8 cellular contexts compared by ENCODE assay signal in the genomic region with DNA sequence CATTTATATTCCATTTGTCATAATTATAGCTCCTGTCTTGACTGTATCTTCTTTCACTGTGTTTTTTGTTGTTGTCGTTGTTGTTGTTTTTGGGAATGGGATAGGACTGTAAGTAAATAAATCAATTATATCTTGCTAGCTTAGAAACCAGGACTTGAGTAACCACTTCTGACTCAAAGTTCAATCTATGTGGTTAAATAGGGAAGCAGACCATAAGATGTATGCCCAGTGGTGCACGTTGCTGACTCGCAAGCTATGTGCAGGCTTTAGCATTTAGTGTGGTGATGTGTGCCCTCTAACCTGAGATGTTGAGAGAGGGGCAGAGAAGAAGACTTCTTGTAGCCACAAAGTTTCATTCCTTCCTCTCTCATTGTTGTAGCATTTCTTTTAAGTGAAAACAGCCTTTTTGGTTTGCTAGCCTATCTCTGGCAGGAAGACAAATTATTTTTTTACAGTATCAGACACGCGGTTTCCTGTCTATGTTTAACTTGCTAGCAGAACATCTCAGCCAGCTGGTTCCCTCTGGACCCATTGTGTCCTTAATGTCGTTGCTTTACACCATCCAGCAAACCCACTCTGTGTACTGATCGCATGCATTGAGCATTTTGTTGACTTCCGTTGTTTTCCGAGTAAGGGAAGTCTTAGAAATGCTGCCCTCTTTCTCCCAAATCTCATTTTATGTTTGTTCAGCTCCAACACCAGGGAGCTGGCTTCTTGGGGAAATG. TPM values are rescaled to one million over a fixed set of nuclear protein-coding genes. Genes with fewer than 3 reads are reported as not detected.
DNase-seq lines count a peak whose midpoint lies in the region; ATAC-seq and TF ChIP-seq lines count a peak whose summit lies in the region.

No MANE protein-coding gene starts in this region.

- no peak overlapping the region for H3K4me3 ChIP-seq in NB4 (ENCODE audit: low read depth, low read length)
- H3K4me3 ChIP-seq in cardiac muscle cell: no peak overlapping the region
- H3K4me3 ChIP-seq in skeletal muscle tissue (ENCODE audit: low read length in 3 of 3): peak overlapping the region in 2 of 3 donors; percentile 1 to 36

- ATAC-seq in GM18519 (IDR thresholded peaks at IDR 0.05; ENCODE audit: low FRiP score, unreplicated experiment) (peak; percentile 84), HG02798 (IDR thresholded peaks at IDR 0.05; ENCODE audit: poor library complexity, unreplicated experiment) (peak; percentile 85)

- H3K4me1 ChIP-seq in cardiac muscle cell (ENCODE audit: low read depth): peaks cover 35% of the 10 kb centered on the region
- peaks cover 45 to 52% (median 51%) of the 10 kb centered on the region in 3 donors for H3K4me1 ChIP-seq in skeletal muscle tissue (ENCODE audit: control insufficient read depth in 3 of 3, insufficient read depth in 3 of 3, low read length in 3 of 3)

- no peaks in the 10 kb centered on the region for H3K36me3 ChIP-seq in cardiac muscle cell
- peaks cover 0 to 22% (median 11%) of the 10 kb centered on the region in 3 donors for H3K36me3 ChIP-seq in skeletal muscle tissue (ENCODE audit: control insufficient read depth in 3 of 3, insufficient read depth in 3 of 3, low read length in 3 of 3)

- no peaks in the 10 kb centered on the region for H3K27me3 ChIP-seq in cardiac muscle cell
- no peaks in the 10 kb centered on the region for H3K27me3 ChIP-seq in skeletal muscle tissue (ENCODE audit: control insufficient read depth in 3 of 3, insufficient read depth in 3 of 3, low read length in 3 of 3)

- peak; percentile 86 for DNase-seq in NB4 (ENCODE audit: low read depth)
- DNase-seq in activated naive CD4-positive, alpha-beta T cell treated with Interleukin-2 at 50 U/mL for 16 hours: peak; percentile 57
- DNase-seq in cardiac muscle cell (ENCODE audit: low read depth in 1 of 2, low spot score in 1 of 2): peak in 1 of 2 donors; percentile 73
- DNase-seq in NCI-H1694 treated with DMSO at 0.1 percent for 48 hours (lab: John Stamatoyannopoulos, UW): no peak
- no peak for DNase-seq in NCI-H2227 treated with DMSO at 0.1 percent for 48 hours (lab: John Stamatoyannopoulos, UW)

- no peaks in the 10 kb centered on the region for H3K9me3 ChIP-seq in cardiac muscle cell (ENCODE audit: low read depth)
- H3K9me3 ChIP-seq in skeletal muscle tissue (ENCODE audit: control insufficient read depth in 3 of 3, low read length in 3 of 3): no peaks in the 10 kb centered on the region

- TF ChIP-seq POLR2A in NB4 (IDR thresholded peaks at IDR 0.05; ENCODE audit: extremely low read depth, insufficient read length): no peak

- TF ChIP-seq CTCF in NB4 (IDR thresholded peaks at IDR 0.05; ENCODE audit: low read depth, low read length): no peak
- no peak for TF ChIP-seq CTCF in cardiac muscle cell (IDR thresholded peaks at IDR 0.05; ENCODE audit: low read depth, low read length)

- H3K9ac ChIP-seq in skeletal muscle tissue (ENCODE audit: low read depth in 1 of 3, low read length in 3 of 3): peak overlapping the region in 1 of 3 donors; percentile 35

- H3K27ac ChIP-seq in cardiac muscle cell (peak overlapping the region; percentile 57), skeletal muscle tissue (ENCODE audit: low read depth, low read length) (peak overlapping the region; percentile 39)

RNA-seq across cellular contexts. Expression of gene TGFBR2, which starts 52.1 kb away (rescaled TPM):
- total RNA-seq in cardiac muscle cell: 10.4 and 11.2 TPM in 2 replicates
- polyA plus RNA-seq in cardiac muscle cell: 7.0 and 9.1 TPM in 2 replicates
- 44.9 TPM for total RNA-seq in skeletal muscle tissue

Comparison
In these comparisons a context has a peak if more than half of its experiments do, and no peak if none do; other contexts are left out.
1. DNase-seq: peak in NB4 (single experiment) and activated naive CD4-positive, alpha-beta T cell treated with Interleukin-2 at 50 U/mL for 16 hours (single experiment); none in NCI-H1694 treated with DMSO at 0.1 percent for 48 hours (single experiment) and NCI-H2227 treated with DMSO at 0.1 percent for 48 hours (single experiment).
2. H3K4me3 ChIP-seq: peak in skeletal muscle tissue (2 of 3); none in NB4 (single experiment) and cardiac muscle cell (single experiment).